In genomic region chr4:6673191-6673659, GRCh38 we compare ENCODE assay signal across 8 cellular contexts. TPM values are rescaled to one million over a fixed set of nuclear protein-coding genes. Genes with fewer than 3 reads are reported as not detected.
DNase-seq lines count a peak whose midpoint lies in the region; ATAC-seq and TF ChIP-seq lines count a peak whose summit lies in the region.
"Not testable (repeated sequence)": the region's sequence is repeated elsewhere in the genome, so short reads cannot be mapped to it uniquely, and the experiment has no call there.

No MANE protein-coding gene starts in this region.

- POLR2A ChIA-PET in naive thymus-derived CD8-positive, alpha-beta T cell (lab: Charles Lee), result interaction anchor here (0.7 to 15.2 kb wide), 23 partner anchors 10 to 398 kb away, joined by 3 to 521 read pairs (median 11); partner anchors contain the start of genes BLOC1S4, GRPEL1, KIAA0232 and MAN2B2

- peak overlapping the region; percentile 72 for H3K4me3 ChIP-seq in BE2C (ENCODE audit: low read depth, low read length)
- peak overlapping the region; percentile 57 to 93 (median 90) for H3K4me3 ChIP-seq in Peyer's patch
- peak overlapping the region; percentile 74 for H3K4me3 ChIP-seq in left ventricle myocardium inferior

- H3K27me3 Mint-ChIP-seq in chondrocyte (ENCODE audit: low read depth); naive thymus-derived CD8-positive, alpha-beta T cell: not testable (repeated sequence)

- peak; percentile 5 to 26 for ATAC-seq in naive thymus-derived CD8-positive, alpha-beta T cell

- not testable (repeated sequence) for H3K27me3 ChIP-seq in BE2C; Peyer's patch; left ventricle myocardium inferior (ENCODE audit: low read depth)

- not testable (repeated sequence) for TF ChIP-seq CTCF in BE2C (IDR thresholded peaks at IDR 0.05; ENCODE audit: low read depth, low read length); Peyer's patch (IDR thresholded peaks at IDR 0.05); chondrocyte (IDR thresholded peaks at IDR 0.05); left ventricle myocardium inferior (IDR thresholded peaks at IDR 0.05; ENCODE audit: borderline replicate concordance)

- intact Hi-C loops in left ventricle myocardium inferior (cut with micrococcal nuclease), result not testable (repeated sequence)

- not testable (repeated sequence) for H3K9me3 ChIP-seq in BE2C; Peyer's patch; left ventricle myocardium inferior (replicated peaks)

- H3K4me3 Mint-ChIP-seq in chondrocyte (ENCODE audit: unreplicated experiment), result peak overlapping the region; percentile 89
- H3K4me3 Mint-ChIP-seq in naive thymus-derived CD8-positive, alpha-beta T cell, result peak overlapping the region; percentile 78 to 100 (median 96)

- H3K36me3 ChIP-seq in BE2C (peaks cover 14% of the 10 kb centered on the region), left ventricle myocardium inferior (peaks cover 18% of the 10 kb centered on the region)
- H3K36me3 ChIP-seq in Peyer's patch, result not testable (repeated sequence)

- H3K27ac Mint-ChIP-seq in chondrocyte (ENCODE audit: unreplicated experiment), result peak overlapping the region; percentile 90
- peak overlapping the region; percentile 96 to 99 (median 99) for H3K27ac Mint-ChIP-seq in naive thymus-derived CD8-positive, alpha-beta T cell

- not testable (repeated sequence) for H3K9me3 Mint-ChIP-seq in chondrocyte (ENCODE audit: low read depth); naive thymus-derived CD8-positive, alpha-beta T cell

- H3K27ac ChIP-seq in Peyer's patch (peak overlapping the region; percentile 84 to 94 (median 90)), left ventricle myocardium inferior (replicated peaks) (peak overlapping the region; percentile 95)

- H3K4me1 ChIP-seq in BE2C, result not testable (repeated sequence)
- H3K4me1 ChIP-seq in Peyer's patch (peaks cover 0 to 27% (median 8%) of the 10 kb centered on the region in 4 donors), left ventricle myocardium inferior (peaks cover 42% of the 10 kb centered on the region)

- peaks cover 17% of the 10 kb centered on the region for H3K36me3 Mint-ChIP-seq in chondrocyte (ENCODE audit: low read depth)
- H3K36me3 Mint-ChIP-seq in naive thymus-derived CD8-positive, alpha-beta T cell, result peaks cover 7 to 42% (median 17%) of the 10 kb centered on the region in 3 donors

- peak; percentile 52 to 92 for TF ChIP-seq POLR2A in Peyer's patch (IDR thresholded peaks at IDR 0.05)

- H3K4me1 Mint-ChIP-seq in chondrocyte (ENCODE audit: low read depth), result peaks cover 35% of the 10 kb centered on the region
- peaks cover 33 to 51% (median 47%) of the 10 kb centered on the region in 4 donors for H3K4me1 Mint-ChIP-seq in naive thymus-derived CD8-positive, alpha-beta T cell

- DNase-seq in BE2C; Peyer's patch; chondrocyte (ENCODE audit: low spot score); left ventricle myocardium inferior: not testable (repeated sequence)
- peak; percentile 78 for DNase-seq in HT1080 (ENCODE audit: low read depth)
- peak; percentile 82 for DNase-seq in activated CD8-positive, alpha-beta memory T cell treated with anti-CD3 and anti-CD28 coated beads, Interleukin-2, amount 50 U/mL, for 48 hours
- peak in 6 of 10 donors; percentile 23 to 74 (median 59) for DNase-seq in naive thymus-derived CD8-positive, alpha-beta T cell
- peak in 2 of 3 experiments; percentile 19 to 58 for DNase-seq in stimulated activated CD4-positive, alpha-beta T cell treated with anti-CD3 and anti-CD28 coated beads, TNF-alpha, amount 100 ng/mL, for 24 hours (ENCODE audit: low read depth in 3 of 3)

RNA-seq across cellular contexts. Expression of gene S100P, which starts 20.5 kb away (rescaled TPM):
- polyA plus RNA-seq in BE2C (2012; ENCODE audit: insufficient read depth, insufficient read length, low read depth), result 10.8 TPM
- total RNA-seq in HT1080 (2014; rRNA removed; shearing (Covaris generic)), result not detected in 2 replicates
- polyA plus RNA-seq in HT1080 (2015; cell fraction: cytosol; rRNA removed), result not detected in 2 replicates
- polyA plus RNA-seq in HT1080 (2015; cell fraction: nucleus; rRNA removed), result not detected in 2 replicates
- total RNA-seq in Peyer's patch (1 to 10 TPM in 2 of 4 donors, not detected in 2; 1.5 to 3.3 TPM), chondrocyte (0.95 to 1.1 TPM in 2 of 3 replicates, not detected in the other), left ventricle myocardium inferior (not detected)
- 1 to 10 TPM in 1 of 2 experiments, under 1 TPM in 1; 0.39 to 3.0 TPM for total RNA-seq in naive thymus-derived CD8-positive, alpha-beta T cell
- polyA plus RNA-seq in naive thymus-derived CD8-positive, alpha-beta T cell, result 1 to 10 TPM in 1 of 3 donors, not detected in 2; 3.2 TPM

RNA-seq across cellular contexts. Expression of gene MRFAP1, which starts 32.7 kb away (rescaled TPM):
- polyA plus RNA-seq in BE2C (2012; ENCODE audit: insufficient read depth, insufficient read length, low read depth), result 1,288 TPM
- 126 and 155 TPM in 2 replicates for total RNA-seq in HT1080 (2014; rRNA removed; shearing (Covaris generic))
- polyA plus RNA-seq in HT1080 (2015; cell fraction: cytosol; rRNA removed), result 374 and 385 TPM in 2 replicates
- 183 and 194 TPM in 2 replicates for polyA plus RNA-seq in HT1080 (2015; cell fraction: nucleus; rRNA removed)
- 100 to 1,000 TPM; 116 to 338 (median 155) TPM for total RNA-seq in Peyer's patch
- 247 to 293 TPM (median 250 TPM) in 3 replicates for total RNA-seq in chondrocyte
- total RNA-seq in left ventricle myocardium inferior, result 223 TPM
- total RNA-seq in naive thymus-derived CD8-positive, alpha-beta T cell, result 100 to 1,000 TPM; 148 to 153 TPM
- 100 to 1,000 TPM; 141 to 186 (median 155) TPM for polyA plus RNA-seq in naive thymus-derived CD8-positive, alpha-beta T cell

RNA-seq across cellular contexts. Expression of gene MRFAP1L1, which starts 36.4 kb away (rescaled TPM):
- polyA plus RNA-seq in BE2C (2012; ENCODE audit: insufficient read depth, insufficient read length, low read depth), result 120 TPM
- total RNA-seq in HT1080 (2014; rRNA removed; shearing (Covaris generic)), result 65.0 and 70.6 TPM in 2 replicates
- 58.3 and 72.5 TPM in 2 replicates for polyA plus RNA-seq in HT1080 (2015; cell fraction: cytosol; rRNA removed)
- 51.9 and 59.4 TPM in 2 replicates for polyA plus RNA-seq in HT1080 (2015; cell fraction: nucleus; rRNA removed)
- 10 to 100 TPM; 34.9 to 61.1 (median 37.4) TPM for total RNA-seq in Peyer's patch
- total RNA-seq in chondrocyte, result 44.7 to 52.9 TPM (median 46.5 TPM) in 3 replicates
- 41.5 TPM for total RNA-seq in left ventricle myocardium inferior
- 100 to 1,000 TPM; 123 to 127 TPM for total RNA-seq in naive thymus-derived CD8-positive, alpha-beta T cell
- 100 to 1,000 TPM; 102 to 124 (median 105) TPM for polyA plus RNA-seq in naive thymus-derived CD8-positive, alpha-beta T cell

RNA-seq across cellular contexts. Expression of gene BLOC1S4, which starts 42.7 kb away (rescaled TPM):
- 87.8 TPM for polyA plus RNA-seq in BE2C (2012; ENCODE audit: insufficient read depth, insufficient read length, low read depth)
- 23.8 and 24.5 TPM in 2 replicates for total RNA-seq in HT1080 (2014; rRNA removed; shearing (Covaris generic))
- 22.3 and 25.5 TPM in 2 replicates for polyA plus RNA-seq in HT1080 (2015; cell fraction: cytosol; rRNA removed)
- polyA plus RNA-seq in HT1080 (2015; cell fraction: nucleus; rRNA removed), result 12.0 and 13.1 TPM in 2 replicates
- total RNA-seq in Peyer's patch (10 to 100 TPM; 20.0 to 20.6 (median 20.2) TPM), chondrocyte (15.5 to 16.7 TPM (median 16.2 TPM) in 3 replicates), left ventricle myocardium inferior (7.1 TPM)
- total RNA-seq in naive thymus-derived CD8-positive, alpha-beta T cell, result 10 to 100 TPM; 38.7 to 40.0 TPM
- polyA plus RNA-seq in naive thymus-derived CD8-positive, alpha-beta T cell, result 10 to 100 TPM; 65.8 to 81.6 (median 75.4) TPM
